ENCODE assay signal across 34 cellular contexts in genomic region chr4:168852387-168852786, GRCh38.
DNase-seq lines count a peak whose midpoint lies in the region; ATAC-seq, FAIRE-seq and TF ChIP-seq lines count a peak whose summit lies in the region.
"Had no signal": no experiment of that assay in that cellular context is flagged by ENCODE, and none has a peak within 500 bp of the region (broad histone marks: within the 10 kb centered on the region; RNA-seq: fewer than 3 reads in every experiment).

No MANE protein-coding gene starts in this region.

- peak overlapping the region; percentile 39 for H3K27ac Mint-ChIP-seq in mesothelial cell of epicardium
- H3K27ac Mint-ChIP-seq: activated CD4-positive, alpha-beta memory T cell treated with anti-CD3 and anti-CD28 coated beads, Interleukin-2, amount 10 ng/mL, durations not matched to agents 7 days and 5 days; activated T-helper 1 cell treated with anti-CD3 and anti-CD28 coated beads, Interleukin-12 subunit alpha, Interleukin-12 subunit beta, Interleukin-2, Interleukin-4 antibody, amounts not matched to agents 30 ng/mL and 10 ng/mL and 1 ng/mL, durations not matched to agents 14 hours and 24 hours and 36 hours had no signal

- DNase-seq in NCI-H82 treated with DMSO at 0.1 percent for 48 hours (lab: John Stamatoyannopoulos, UW; ENCODE audit: unreplicated experiment) (peak; percentile 39), mesothelial cell of epicardium (ENCODE audit: low spot score in 2 of 2, unreplicated experiment in 2 of 2) (no peak), testis (no peak), mesenteric fat pad (ENCODE audit: low spot score) (no peak), NCI-H1105 treated with DMSO at 0.1 percent for 48 hours (lab: John Stamatoyannopoulos, UW) (no peak), kidney (no peak)
- DNase-seq in activated CD8-positive, alpha-beta memory T cell treated with anti-CD3 and anti-CD28 coated beads, Interleukin-2, amount 50 U/mL, for 48 hours = no peak
- DNase-seq: activated CD4-positive, alpha-beta memory T cell treated with anti-CD3 and anti-CD28 coated beads, Interleukin-2, amount 10 ng/mL, durations not matched to agents 7 days and 5 days; activated CD4-positive, alpha-beta T cell treated with anti-CD3 and anti-CD28 coated beads for 1 hour; activated CD8-positive, alpha-beta memory T cell treated with anti-CD3 and anti-CD28 coated beads, Interleukin-2, amount 50 U/mL, for 4 hours; activated naive CD4-positive, alpha-beta T cell treated with anti-CD3 and anti-CD28 coated beads, Interleukin-2, amount 50 U/mL, for 16 hours; DMS153; effector memory CD4-positive, alpha-beta T cell; glutamatergic neuron; H7; islet precursor cell; Kasumi-1; NCI-H1436; NCI-H345; NCI-H69; SHP77; stimulated activated CD4-positive, alpha-beta T cell treated with anti-CD3 and anti-CD28 coated beads, Interleukin-2, amount 100 ng/mL, for 24 hours; stimulated activated naive CD8-positive, alpha-beta T cell treated with anti-CD3 and anti-CD28 coated beads, Interleukin-15, Interleukin-2, amounts not matched to agents 100 U/mL and 50 U/mL, for 24 hours; T-helper 2 cell; thyroid gland had no signal

- H3K36me3 ChIP-seq in testis (ENCODE audit: low read depth, missing control alignments) (no peaks in the 10 kb centered on the region), kidney (ENCODE audit: control insufficient read depth in 1 of 2, insufficient read depth in 2 of 2, low read length in 2 of 2) (no peaks in the 10 kb centered on the region)
- H3K36me3 ChIP-seq: BLaER1, thyroid gland had no signal

- peaks cover 32% of the 10 kb centered on the region for H3K36me3 Mint-ChIP-seq in mesothelial cell of epicardium

- FAIRE-seq in kidney (lab: Jason Lieb, UNC) = no peak
- FAIRE-seq: colon, GM12891 had no signal

- H3K4me1 Mint-ChIP-seq in mesothelial cell of epicardium = peaks cover 41% of the 10 kb centered on the region

- no peaks in the 10 kb centered on the region for H3K27me3 Mint-ChIP-seq in mesothelial cell of epicardium (ENCODE audit: low read depth)

- no peak overlapping the region for H3K9ac ChIP-seq in kidney (ENCODE audit: low read length in 2 of 2)
- H3K9ac ChIP-seq: BLaER1 had no signal

- H3K27ac ChIP-seq in testis (peak overlapping the region; percentile 50 to 87), kidney (ENCODE audit: low read depth in 2 of 2, low read length in 2 of 2) (peak overlapping the region in 1 of 2 donors; percentile 42)
- H3K27ac ChIP-seq: BLaER1, epithelial cell of prostate had no signal

- TF ChIP-seq CTCF in mesothelial cell of epicardium (IDR thresholded peaks at IDR 0.05; ENCODE audit: unreplicated experiment) (no peak), testis (IDR thresholded peaks at IDR 0.05) (no peak), kidney (IDR thresholded peaks at IDR 0.05; ENCODE audit: borderline replicate concordance, extremely low read depth, insufficient read depth) (no peak)

- H3K9me3 ChIP-seq in testis (no peaks in the 10 kb centered on the region), kidney (ENCODE audit: control insufficient read depth in 1 of 2, low read length in 2 of 2) (no peaks in the 10 kb centered on the region)
- H3K9me3 ChIP-seq: BLaER1, thyroid gland had no signal

- no peak overlapping the region for H3K4me3 Mint-ChIP-seq in mesothelial cell of epicardium
- H3K4me3 Mint-ChIP-seq: activated CD4-positive, alpha-beta memory T cell treated with anti-CD3 and anti-CD28 coated beads, Interleukin-2, amount 10 ng/mL, durations not matched to agents 7 days and 5 days; activated T-helper 1 cell treated with anti-CD3 and anti-CD28 coated beads, Interleukin-12 subunit alpha, Interleukin-12 subunit beta, Interleukin-2, Interleukin-4 antibody, amounts not matched to agents 30 ng/mL and 10 ng/mL and 1 ng/mL, durations not matched to agents 14 hours and 24 hours and 36 hours; nephron had no signal

- ATAC-seq in HG03175 (IDR thresholded peaks at IDR 0.05; ENCODE audit: unreplicated experiment) = peak; percentile 1
- ATAC-seq: Panc1; stimulated activated naive CD8-positive, alpha-beta T cell treated with anti-CD3 and anti-CD28 coated beads, Interleukin-15, Interleukin-2, amounts not matched to agents 100 U/mL and 50 U/mL, for 24 hours had no signal

- peaks cover 76% of the 10 kb centered on the region for H3K4me1 ChIP-seq in testis
- peaks cover 5 to 8% of the 10 kb centered on the region in 2 donors for H3K4me1 ChIP-seq in kidney (ENCODE audit: control insufficient read depth in 1 of 2, insufficient read depth in 1 of 2, low read depth in 1 of 2, low read length in 2 of 2)

- no peak overlapping the region for H3K4me3 ChIP-seq in testis
- no peak overlapping the region for H3K4me3 ChIP-seq in kidney (ENCODE audit: low read length in 2 of 2)
- H3K4me3 ChIP-seq: BLaER1, skin epidermis, thyroid gland had no signal

- H3K9me3 Mint-ChIP-seq in mesothelial cell of epicardium = peaks cover 4% of the 10 kb centered on the region
- H3K9me3 Mint-ChIP-seq: activated T-helper 1 cell treated with anti-CD3 and anti-CD28 coated beads, Interleukin-12 subunit alpha, Interleukin-12 subunit beta, Interleukin-2, Interleukin-4 antibody, amounts not matched to agents 30 ng/mL and 10 ng/mL and 1 ng/mL, durations not matched to agents 14 hours and 24 hours and 36 hours; nephron had no signal

- TF ChIP-seq POLR2A in testis (IDR thresholded peaks at IDR 0.05) = no peak

- H3K27me3 ChIP-seq in testis = no peaks in the 10 kb centered on the region
- H3K27me3 ChIP-seq: BLaER1, thyroid gland had no signal

- intact Hi-C loops in testis (cut with DNase I; ENCODE audit: low total_unique reads) = no loop called here
- intact Hi-C loops in kidney (cut with DNase I) = no loop called here

- 84 to 91% methylated on average over 3 of the region's 3 CpGs for WGBS in testis, 2 donors
